In the genomic region with DNA sequence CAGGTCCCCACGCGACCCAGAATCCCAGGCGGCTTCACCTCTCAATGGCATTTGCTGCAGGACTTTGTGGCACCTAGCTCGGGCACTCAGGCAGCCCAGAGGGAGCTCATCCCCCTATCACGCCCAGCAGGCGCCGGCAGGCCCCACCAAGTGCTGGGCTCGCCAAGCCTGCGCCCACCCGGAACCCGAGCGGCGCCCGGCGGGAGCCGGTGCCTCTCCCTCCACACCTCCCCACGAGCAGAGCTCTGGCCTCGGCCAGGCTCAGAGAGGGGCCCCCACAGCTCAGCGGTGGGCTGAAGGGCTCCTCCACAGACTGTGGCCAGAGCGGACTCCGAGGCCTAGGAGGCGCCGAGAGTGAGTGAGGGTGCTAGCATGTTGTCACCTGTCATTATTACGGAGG, we compare ENCODE assay signal across 1 cellular context.
TF ChIP-seq lines count a peak whose summit lies in the region.

No MANE protein-coding gene starts in this region.

TF ChIP-seq in WTC11, 78 proteins besides CTCF, POLR2A, EP300 and RAD21 (continued from another document):
- TF ChIP-seq, protein P1, sequence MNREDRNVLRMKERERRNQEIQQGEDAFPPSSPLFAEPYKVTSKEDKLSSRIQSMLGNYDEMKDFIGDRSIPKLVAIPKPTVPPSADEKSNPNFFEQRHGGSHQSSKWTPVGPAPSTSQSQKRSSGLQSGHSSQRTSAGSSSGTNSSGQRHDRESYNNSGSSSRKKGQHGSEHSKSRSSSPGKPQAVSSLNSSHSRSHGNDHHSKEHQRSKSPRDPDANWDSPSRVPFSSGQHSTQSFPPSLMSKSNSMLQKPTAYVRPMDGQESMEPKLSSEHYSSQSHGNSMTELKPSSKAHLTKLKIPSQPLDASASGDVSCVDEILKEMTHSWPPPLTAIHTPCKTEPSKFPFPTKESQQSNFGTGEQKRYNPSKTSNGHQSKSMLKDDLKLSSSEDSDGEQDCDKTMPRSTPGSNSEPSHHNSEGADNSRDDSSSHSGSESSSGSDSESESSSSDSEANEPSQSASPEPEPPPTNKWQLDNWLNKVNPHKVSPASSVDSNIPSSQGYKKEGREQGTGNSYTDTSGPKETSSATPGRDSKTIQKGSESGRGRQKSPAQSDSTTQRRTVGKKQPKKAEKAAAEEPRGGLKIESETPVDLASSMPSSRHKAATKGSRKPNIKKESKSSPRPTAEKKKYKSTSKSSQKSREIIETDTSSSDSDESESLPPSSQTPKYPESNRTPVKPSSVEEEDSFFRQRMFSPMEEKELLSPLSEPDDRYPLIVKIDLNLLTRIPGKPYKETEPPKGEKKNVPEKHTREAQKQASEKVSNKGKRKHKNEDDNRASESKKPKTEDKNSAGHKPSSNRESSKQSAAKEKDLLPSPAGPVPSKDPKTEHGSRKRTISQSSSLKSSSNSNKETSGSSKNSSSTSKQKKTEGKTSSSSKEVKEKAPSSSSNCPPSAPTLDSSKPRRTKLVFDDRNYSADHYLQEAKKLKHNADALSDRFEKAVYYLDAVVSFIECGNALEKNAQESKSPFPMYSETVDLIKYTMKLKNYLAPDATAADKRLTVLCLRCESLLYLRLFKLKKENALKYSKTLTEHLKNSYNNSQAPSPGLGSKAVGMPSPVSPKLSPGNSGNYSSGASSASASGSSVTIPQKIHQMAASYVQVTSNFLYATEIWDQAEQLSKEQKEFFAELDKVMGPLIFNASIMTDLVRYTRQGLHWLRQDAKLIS (CRISPR knock-in tag; IDR thresholded peaks at IDR 0.05; ENCODE audit: borderline replicate concordance) = no peak
- TF ChIP-seq ZNF281 (CRISPR knock-in tag; IDR thresholded peaks at IDR 0.05) (no peak), AR (CRISPR knock-in tag; IDR thresholded peaks at IDR 0.05) (no peak), ATF2 (CRISPR knock-in tag; IDR thresholded peaks at IDR 0.05; ENCODE audit: borderline replicate concordance, low read depth) (no peak), USF1 (CRISPR knock-in tag; IDR thresholded peaks at IDR 0.05) (no peak), CBFB (CRISPR knock-in tag; IDR thresholded peaks at IDR 0.05; ENCODE audit: low read depth) (no peak), GTF2I (CRISPR knock-in tag; conservative IDR thresholded peaks at IDR 0.05) (no peak), ZNF512 (CRISPR knock-in tag; IDR thresholded peaks at IDR 0.05; ENCODE audit: borderline replicate concordance) (no peak), ZNF423 (CRISPR knock-in tag; IDR thresholded peaks at IDR 0.05) (no peak), ZMAT4 (CRISPR knock-in tag; IDR thresholded peaks at IDR 0.05) (no peak), ZNF671 (CRISPR knock-in tag; IDR thresholded peaks at IDR 0.05) (no peak), STAT6 (CRISPR knock-in tag; conservative IDR thresholded peaks at IDR 0.05; ENCODE audit: low read depth) (no peak), JUN (CRISPR knock-in tag; IDR thresholded peaks at IDR 0.05) (no peak)
